ENCODE assay signal across 19 cellular contexts in genomic region chr7:140670343-140670935, GRCh38. TPM values are rescaled to one million over a fixed set of nuclear protein-coding genes. Genes with fewer than 3 reads are reported as not detected.
"Had no signal": no experiment of that assay in that cellular context is flagged by ENCODE, and none has a peak within 500 bp of the region (broad histone marks: within the 10 kb centered on the region; RNA-seq: fewer than 3 reads in every experiment).

No MANE protein-coding gene starts in this region.

- H3K27ac ChIP-seq: epithelial cell of prostate, gastroesophageal sphincter, thyroid gland, uterus had no signal

- H3K4me3 ChIP-seq: gastroesophageal sphincter, thyroid gland, uterus had no signal

- H3K27me3 ChIP-seq: gastroesophageal sphincter, thyroid gland, uterus had no signal

- FAIRE-seq: islet of Langerhans had no signal

- H3K4me1 ChIP-seq: uterus had no signal

- H3K4me3 Mint-ChIP-seq: activated naive CD4-positive, alpha-beta T cell treated with anti-CD3 and anti-CD28 coated beads for 36 hours; activated T-cell treated with anti-CD3 and anti-CD28 coated beads, Interleukin-2, amount 50 U/mL, for 4 hours; memory B cell; T-cell; T-helper 2 cell treated with Interferon-gamma antibody and Interleukin-4, amounts not matched to agents 5 μg/mL and 100 μg/mL, for 36 hours had no signal

- H3K27ac Mint-ChIP-seq: activated naive CD4-positive, alpha-beta T cell treated with anti-CD3 and anti-CD28 coated beads for 36 hours; activated T-helper 2 cell treated with anti-CD3 and anti-CD28 coated beads, Interferon-gamma antibody, Interleukin-2, Interleukin-4, amounts not matched to agents 10 μg/mL and 5 μg/mL and 100 μg/mL, durations not matched to agents 14 hours and 24 hours and 36 hours; memory B cell; T-cell; T-helper 2 cell treated with Interferon-gamma antibody and Interleukin-4, amounts not matched to agents 5 μg/mL and 100 μg/mL, for 36 hours had no signal

- DNase-seq: activated CD4-positive, alpha-beta T cell treated with anti-CD3 and anti-CD28 coated beads for 1 hour; activated CD4-positive, alpha-beta T cell treated with anti-CD3 and anti-CD28 coated beads, Interleukin-2, amount 50 U/mL, for 1 hour; activated naive CD4-positive, alpha-beta T cell treated with anti-CD3 and anti-CD28 coated beads for 36 hours; activated T-cell treated with anti-CD3 and anti-CD28 coated beads, Interleukin-2, amount 50 U/mL, for 4 hours; amygdala; cerebellar nuclear complex; hypothalamus; stimulated activated CD4-positive, alpha-beta T cell treated with anti-CD3 and anti-CD28 coated beads, Interleukin-4, amount 100 ng/mL, for 1 hour; stimulated activated naive CD8-positive, alpha-beta T cell treated with anti-CD3 and anti-CD28 coated beads, Interleukin-15, Interleukin-2, amounts not matched to agents 100 U/mL and 50 U/mL, for 24 hours; substantia nigra; T-cell; thyroid gland; uterus had no signal

- H3K36me3 ChIP-seq: gastroesophageal sphincter, thyroid gland, uterus had no signal

- H3K9me3 ChIP-seq: gastroesophageal sphincter, thyroid gland, uterus had no signal

- H3K9me3 Mint-ChIP-seq: activated naive CD4-positive, alpha-beta T cell treated with anti-CD3 and anti-CD28 coated beads for 36 hours; activated T-cell treated with anti-CD3 and anti-CD28 coated beads, Interleukin-2, amount 50 U/mL, for 4 hours; activated T-helper 2 cell treated with anti-CD3 and anti-CD28 coated beads, Interferon-gamma antibody, Interleukin-2, Interleukin-4, amounts not matched to agents 10 μg/mL and 5 μg/mL and 100 μg/mL, durations not matched to agents 14 hours and 24 hours and 36 hours; memory B cell; T-cell; T-helper 2 cell treated with Interferon-gamma antibody and Interleukin-4, amounts not matched to agents 5 μg/mL and 100 μg/mL, for 36 hours had no signal

- H3K36me3 Mint-ChIP-seq: memory B cell had no signal

- ATAC-seq: activated T-cell treated with anti-CD3 and anti-CD28 coated beads, Interleukin-2, amount 50 U/mL, for 4 hours; gastroesophageal sphincter; stimulated activated naive CD8-positive, alpha-beta T cell treated with anti-CD3 and anti-CD28 coated beads, Interleukin-15, Interleukin-2, amounts not matched to agents 100 U/mL and 50 U/mL, for 24 hours; T-cell had no signal

RNA-seq across cellular contexts. Expression of gene DENND2A, which starts 29.8 kb away (rescaled TPM):
- total RNA-seq: activated naive CD4-positive, alpha-beta T cell treated with anti-CD3 and anti-CD28 coated beads for 36 hours; activated T-cell treated with anti-CD3 and anti-CD28 coated beads, Interleukin-2, amount 50 U/mL, for 4 hours; activated T-helper 2 cell treated with anti-CD3 and anti-CD28 coated beads, Interferon-gamma antibody, Interleukin-2, Interleukin-4, amounts not matched to agents 10 μg/mL and 5 μg/mL and 100 μg/mL, durations not matched to agents 14 hours and 24 hours and 36 hours had no signal
